ENCODE assay signal across 19 cellular contexts in genomic region chr11:69213964-69214363, GRCh38. TPM values are rescaled to one million over a fixed set of nuclear protein-coding genes. Genes with fewer than 3 reads are reported as not detected.
"Had no signal": no experiment of that assay in that cellular context is flagged by ENCODE, and none has a peak within 500 bp of the region (broad histone marks: within the 10 kb centered on the region; RNA-seq: fewer than 3 reads in every experiment).

No MANE protein-coding gene starts in this region.

- ATAC-seq: activated CD8-positive, alpha-beta T cell treated with anti-CD3 and anti-CD28 coated beads, Interleukin-2, amount 10 ng/mL, durations not matched to agents 7 days and 5 days; left colon; lower lobe of right lung; psoas muscle; right cardiac atrium; SK-N-SH treated with all-trans-retinoic acid at 6 μM for 48 hours; T-cell; WTC11 had no signal

- H3K4me3 Mint-ChIP-seq: activated CD4-positive, alpha-beta T cell treated with anti-CD3 and anti-CD28 coated beads, Interleukin-2, amount 10 ng/mL, durations not matched to agents 24 days and 14 days; activated CD8-positive, alpha-beta T cell treated with anti-CD3 and anti-CD28 coated beads, Interleukin-2, amount 10 ng/mL, durations not matched to agents 7 days and 5 days; T-cell; WTC11 had no signal

- H3K27ac Mint-ChIP-seq: activated CD8-positive, alpha-beta T cell treated with anti-CD3 and anti-CD28 coated beads, Interleukin-2, amount 10 ng/mL, durations not matched to agents 7 days and 5 days; T-cell; WTC11 had no signal

- H3K9me3 Mint-ChIP-seq: T-cell had no signal

- DNase-seq: activated CD8-positive, alpha-beta T cell treated with anti-CD3 and anti-CD28 coated beads, Interleukin-2, amount 10 ng/mL, durations not matched to agents 7 days and 5 days; amniotic stem cell; foreskin fibroblast; glutamatergic neuron; hippocampal formation; lower lobe of right lung; midbrain; psoas muscle; right cardiac atrium; SIG-M5; small intestine; T-cell; testis; upper lobe of left lung had no signal

- H3K36me3 Mint-ChIP-seq: T-cell, WTC11 had no signal

RNA-seq across cellular contexts. Expression of gene SMIM38, which starts 58.2 kb away (rescaled TPM):
- total RNA-seq: dermis microvascular lymphatic vessel endothelial cell, lower lobe of right lung had no signal
